In genomic region chr1:23018661-23019093, GRCh38 we compare ENCODE assay signal across 8 cellular contexts. TPM values are rescaled to one million over a fixed set of nuclear protein-coding genes. Genes with fewer than 3 reads are reported as not detected.
DNase-seq lines count a peak whose midpoint lies in the region; ATAC-seq lines count a peak whose summit lies in the region.

No MANE protein-coding gene starts in this region.

- H2AK5ac ChIP-seq in mesendoderm (ENCODE audit: low read length), result no peak overlapping the region

- no peaks in the 10 kb centered on the region for H3K79me1 ChIP-seq in mesendoderm (ENCODE audit: low read length)

- H3K4me3 ChIP-seq in mesendoderm (ENCODE audit: low read length), result peak overlapping the region; percentile 35

- H3K27ac ChIP-seq in KOPT-K1 (ENCODE audit: low read depth, low read length, poor library complexity, severe bottlenecking), result peak overlapping the region; percentile 92
- peak overlapping the region; percentile 68 for H3K27ac ChIP-seq in caudate nucleus (ENCODE audit: low read depth, low read length)
- H3K27ac ChIP-seq in mesendoderm (ENCODE audit: low read depth, low read length), result no peak overlapping the region

- H3K56ac ChIP-seq in mesendoderm (ENCODE audit: low read length), result peak overlapping the region; percentile 79

- H3K18ac ChIP-seq in mesendoderm (ENCODE audit: low read length), result peak overlapping the region; percentile 80

- H3K4me1 ChIP-seq in mesendoderm (ENCODE audit: control insufficient read depth, low read depth, low read length), result no peaks in the 10 kb centered on the region

- peak overlapping the region; percentile 88 for H4K8ac ChIP-seq in mesendoderm (ENCODE audit: low read depth, low read length)

- DNase-seq in Daoy (ENCODE audit: low read depth) (peak; percentile 18), caudate nucleus (lab: John Stamatoyannopoulos, UW) (peak in 3 of 61 donors; percentile 4 to 22 (median 14)), mesendoderm (no peak)

- no peak overlapping the region for H2BK5ac ChIP-seq in mesendoderm (ENCODE audit: low read length)

- no peak overlapping the region for H3K4ac ChIP-seq in mesendoderm (ENCODE audit: low read depth, low read length)

- H3K9me3 ChIP-seq in KOPT-K1 (ENCODE audit: insufficient read depth, low read length, poor library complexity, severe bottlenecking), result peaks cover 23% of the 10 kb centered on the region

- H4K5ac ChIP-seq in mesendoderm (ENCODE audit: low read length), result peak overlapping the region; percentile 28

- H3K36me3 ChIP-seq in KOPT-K1 (ENCODE audit: insufficient read depth, low read length) (peaks cover 21% of the 10 kb centered on the region; the same call in 1 of the 2 replicates), mesendoderm (ENCODE audit: control insufficient read depth, insufficient read depth, low read length) (no peaks in the 10 kb centered on the region)

- WGBS in mesendoderm (ENCODE audit: extremely low coverage, insufficient coverage, low lambda C conversion rate), result no CpG with 5 or more reads among the region's 10 CpGs

- peaks cover 43% of the 10 kb centered on the region for H3K79me2 ChIP-seq in mesendoderm (ENCODE audit: control insufficient read depth, insufficient read depth, low read length)

- no peaks in the 10 kb centered on the region for H3K27me3 ChIP-seq in mesendoderm (ENCODE audit: insufficient read depth, low read length, poor library complexity)

- no peak for ATAC-seq in HG03460 (IDR thresholded peaks at IDR 0.05; ENCODE audit: unreplicated experiment)
- ATAC-seq in GM18870 (IDR thresholded peaks at IDR 0.05; ENCODE audit: unreplicated experiment), result no peak
- no peak for ATAC-seq in GM19467 (IDR thresholded peaks at IDR 0.05; ENCODE audit: unreplicated experiment)
- ATAC-seq in GM18520 (IDR thresholded peaks at IDR 0.05; ENCODE audit: unreplicated experiment), result no peak

- no peak overlapping the region for H2BK15ac ChIP-seq in mesendoderm (replicated peaks; ENCODE audit: low read depth)

- no peak overlapping the region for H3K23ac ChIP-seq in mesendoderm (ENCODE audit: low read length)

- no peak overlapping the region for H2BK120ac ChIP-seq in mesendoderm (ENCODE audit: low read depth, low read length)

- peak overlapping the region; percentile 8 for H3K4me2 ChIP-seq in mesendoderm (ENCODE audit: low read length)

- H3K9ac ChIP-seq in mesendoderm (ENCODE audit: low read length), result peak overlapping the region; percentile 80

RNA-seq across cellular contexts. Expression of gene KDM1A, which starts 0.6 kb away (rescaled TPM):
- 194 and 271 TPM in 2 replicates for total RNA-seq in Daoy (2014; rRNA removed; shearing (Covaris generic))
- polyA plus RNA-seq in mesendoderm (2013, experiment 1 of 2), result 151 TPM
- 151 TPM for polyA plus RNA-seq in mesendoderm (2013, experiment 2 of 2)

RNA-seq across cellular contexts. Expression of gene TEX46, which starts 3.0 kb away (rescaled TPM):
- total RNA-seq in Daoy (2014; rRNA removed; shearing (Covaris generic)), result not detected in 2 replicates
- polyA plus RNA-seq in mesendoderm (2013, experiment 1 of 2), result not detected
- not detected for polyA plus RNA-seq in mesendoderm (2013, experiment 2 of 2)

RNA-seq across cellular contexts. Expression of gene LACTBL1, which starts 46.0 kb away (rescaled TPM):
- total RNA-seq in Daoy (2014; rRNA removed; shearing (Covaris generic)), result not detected in 2 replicates
- polyA plus RNA-seq in mesendoderm (2013, experiment 1 of 2), result not detected
- polyA plus RNA-seq in mesendoderm (2013, experiment 2 of 2), result not detected
